In the genomic region with DNA sequence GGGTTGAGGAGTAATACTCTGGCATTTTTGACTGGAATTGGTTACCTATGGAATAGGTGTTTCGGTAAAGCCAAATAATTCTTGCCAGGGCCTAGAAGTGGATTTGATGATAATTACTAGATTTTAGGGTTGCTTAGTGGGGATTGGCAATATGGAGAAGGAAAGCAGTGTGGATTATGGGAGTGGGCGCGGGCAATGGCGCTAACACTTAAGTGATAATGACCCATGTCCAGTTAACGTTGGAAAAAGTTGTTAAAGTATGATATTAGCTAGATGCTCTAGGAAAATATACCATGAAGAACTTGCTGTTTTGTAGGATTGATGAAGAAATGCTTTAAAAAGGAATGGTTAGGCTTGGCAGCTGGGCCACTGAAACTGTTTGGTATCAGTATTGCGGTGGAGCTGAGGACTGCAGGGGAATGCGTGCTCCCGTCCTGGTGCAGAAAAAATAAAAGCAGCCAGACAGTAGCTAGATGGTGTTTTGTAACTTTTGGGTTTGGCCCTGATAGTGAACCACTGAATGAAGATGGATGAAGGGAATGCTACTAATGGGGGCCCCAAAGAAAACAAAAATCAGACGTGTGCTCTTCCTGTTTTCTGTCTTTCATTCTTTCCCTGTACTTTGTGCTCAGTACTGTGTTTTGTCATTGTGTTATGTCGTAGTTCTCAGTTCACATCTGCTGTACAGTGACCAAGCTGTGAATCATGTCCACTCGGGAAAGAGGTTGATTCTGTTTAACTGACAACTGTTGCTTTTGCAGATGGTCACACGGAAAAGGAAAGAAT, we compare ENCODE assay signal across 1 cellular context.
TF ChIP-seq lines count a peak whose summit lies in the region.

No MANE protein-coding gene starts in this region.

TF ChIP-seq in HepG2, 621 proteins besides CTCF, POLR2A, EP300 and RAD21 (continued from another document and continues in another):
- TF ChIP-seq, protein P1, sequence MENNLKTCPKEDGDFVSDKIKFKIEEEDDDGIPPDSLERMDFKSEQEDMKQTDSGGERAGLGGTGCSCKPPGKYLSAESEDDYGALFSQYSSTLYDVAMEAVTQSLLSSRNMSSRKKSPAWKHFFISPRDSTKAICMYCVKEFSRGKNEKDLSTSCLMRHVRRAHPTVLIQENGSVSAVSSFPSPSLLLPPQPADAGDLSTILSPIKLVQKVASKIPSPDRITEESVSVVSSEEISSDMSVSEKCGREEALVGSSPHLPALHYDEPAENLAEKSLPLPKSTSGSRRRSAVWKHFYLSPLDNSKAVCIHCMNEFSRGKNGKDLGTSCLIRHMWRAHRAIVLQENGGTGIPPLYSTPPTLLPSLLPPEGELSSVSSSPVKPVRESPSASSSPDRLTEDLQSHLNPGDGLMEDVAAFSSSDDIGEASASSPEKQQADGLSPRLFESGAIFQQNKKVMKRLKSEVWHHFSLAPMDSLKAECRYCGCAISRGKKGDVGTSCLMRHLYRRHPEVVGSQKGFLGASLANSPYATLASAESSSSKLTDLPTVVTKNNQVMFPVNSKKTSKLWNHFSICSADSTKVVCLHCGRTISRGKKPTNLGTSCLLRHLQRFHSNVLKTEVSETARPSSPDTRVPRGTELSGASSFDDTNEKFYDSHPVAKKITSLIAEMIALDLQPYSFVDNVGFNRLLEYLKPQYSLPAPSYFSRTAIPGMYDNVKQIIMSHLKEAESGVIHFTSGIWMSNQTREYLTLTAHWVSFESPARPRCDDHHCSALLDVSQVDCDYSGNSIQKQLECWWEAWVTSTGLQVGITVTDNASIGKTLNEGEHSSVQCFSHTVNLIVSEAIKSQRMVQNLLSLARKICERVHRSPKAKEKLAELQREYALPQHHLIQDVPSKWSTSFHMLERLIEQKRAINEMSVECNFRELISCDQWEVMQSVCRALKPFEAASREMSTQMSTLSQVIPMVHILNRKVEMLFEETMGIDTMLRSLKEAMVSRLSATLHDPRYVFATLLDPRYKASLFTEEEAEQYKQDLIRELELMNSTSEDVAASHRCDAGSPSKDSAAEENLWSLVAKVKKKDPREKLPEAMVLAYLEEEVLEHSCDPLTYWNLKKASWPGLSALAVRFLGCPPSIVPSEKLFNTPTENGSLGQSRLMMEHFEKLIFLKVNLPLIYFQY (CRISPR knock-in tag; IDR thresholded peaks at IDR 0.05; ENCODE audit: borderline replicate concordance), result no peak
- TF ChIP-seq, protein P2, sequence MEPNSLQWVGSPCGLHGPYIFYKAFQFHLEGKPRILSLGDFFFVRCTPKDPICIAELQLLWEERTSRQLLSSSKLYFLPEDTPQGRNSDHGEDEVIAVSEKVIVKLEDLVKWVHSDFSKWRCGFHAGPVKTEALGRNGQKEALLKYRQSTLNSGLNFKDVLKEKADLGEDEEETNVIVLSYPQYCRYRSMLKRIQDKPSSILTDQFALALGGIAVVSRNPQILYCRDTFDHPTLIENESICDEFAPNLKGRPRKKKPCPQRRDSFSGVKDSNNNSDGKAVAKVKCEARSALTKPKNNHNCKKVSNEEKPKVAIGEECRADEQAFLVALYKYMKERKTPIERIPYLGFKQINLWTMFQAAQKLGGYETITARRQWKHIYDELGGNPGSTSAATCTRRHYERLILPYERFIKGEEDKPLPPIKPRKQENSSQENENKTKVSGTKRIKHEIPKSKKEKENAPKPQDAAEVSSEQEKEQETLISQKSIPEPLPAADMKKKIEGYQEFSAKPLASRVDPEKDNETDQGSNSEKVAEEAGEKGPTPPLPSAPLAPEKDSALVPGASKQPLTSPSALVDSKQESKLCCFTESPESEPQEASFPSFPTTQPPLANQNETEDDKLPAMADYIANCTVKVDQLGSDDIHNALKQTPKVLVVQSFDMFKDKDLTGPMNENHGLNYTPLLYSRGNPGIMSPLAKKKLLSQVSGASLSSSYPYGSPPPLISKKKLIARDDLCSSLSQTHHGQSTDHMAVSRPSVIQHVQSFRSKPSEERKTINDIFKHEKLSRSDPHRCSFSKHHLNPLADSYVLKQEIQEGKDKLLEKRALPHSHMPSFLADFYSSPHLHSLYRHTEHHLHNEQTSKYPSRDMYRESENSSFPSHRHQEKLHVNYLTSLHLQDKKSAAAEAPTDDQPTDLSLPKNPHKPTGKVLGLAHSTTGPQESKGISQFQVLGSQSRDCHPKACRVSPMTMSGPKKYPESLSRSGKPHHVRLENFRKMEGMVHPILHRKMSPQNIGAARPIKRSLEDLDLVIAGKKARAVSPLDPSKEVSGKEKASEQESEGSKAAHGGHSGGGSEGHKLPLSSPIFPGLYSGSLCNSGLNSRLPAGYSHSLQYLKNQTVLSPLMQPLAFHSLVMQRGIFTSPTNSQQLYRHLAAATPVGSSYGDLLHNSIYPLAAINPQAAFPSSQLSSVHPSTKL (CRISPR knock-in tag; IDR thresholded peaks at IDR 0.05), result peak; percentile 86
- TF ChIP-seq, protein P3, sequence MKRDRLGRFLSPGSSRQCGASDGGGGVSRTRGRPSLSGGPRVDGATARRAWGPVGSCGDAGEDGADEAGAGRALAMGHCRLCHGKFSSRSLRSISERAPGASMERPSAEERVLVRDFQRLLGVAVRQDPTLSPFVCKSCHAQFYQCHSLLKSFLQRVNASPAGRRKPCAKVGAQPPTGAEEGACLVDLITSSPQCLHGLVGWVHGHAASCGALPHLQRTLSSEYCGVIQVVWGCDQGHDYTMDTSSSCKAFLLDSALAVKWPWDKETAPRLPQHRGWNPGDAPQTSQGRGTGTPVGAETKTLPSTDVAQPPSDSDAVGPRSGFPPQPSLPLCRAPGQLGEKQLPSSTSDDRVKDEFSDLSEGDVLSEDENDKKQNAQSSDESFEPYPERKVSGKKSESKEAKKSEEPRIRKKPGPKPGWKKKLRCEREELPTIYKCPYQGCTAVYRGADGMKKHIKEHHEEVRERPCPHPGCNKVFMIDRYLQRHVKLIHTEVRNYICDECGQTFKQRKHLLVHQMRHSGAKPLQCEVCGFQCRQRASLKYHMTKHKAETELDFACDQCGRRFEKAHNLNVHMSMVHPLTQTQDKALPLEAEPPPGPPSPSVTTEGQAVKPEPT (CRISPR knock-in tag; IDR thresholded peaks at IDR 0.05; ENCODE audit: low read depth), result no peak
- TF ChIP-seq SRY (CRISPR knock-in tag; IDR thresholded peaks at IDR 0.05) (no peak), KDM6A (CRISPR knock-in tag; IDR thresholded peaks at IDR 0.05; ENCODE audit: low read depth) (0 out of 2 replicates have a peak, but pooled peaks have one; percentile 32), WIZ (CRISPR knock-in tag; IDR thresholded peaks at IDR 0.05) (no peak), KLF6 (CRISPR knock-in tag; IDR thresholded peaks at IDR 0.05) (no peak; the same call in 1 of the 2 replicates), ZFAT (CRISPR knock-in tag; conservative IDR thresholded peaks at IDR 0.05) (no peak), ZNF839 (CRISPR knock-in tag; IDR thresholded peaks at IDR 0.05; ENCODE audit: borderline replicate concordance) (no peak), ZKSCAN8 (CRISPR knock-in tag; IDR thresholded peaks at IDR 0.05; ENCODE audit: borderline replicate concordance) (no peak), NONO (IDR thresholded peaks at IDR 0.05) (no peak), NONO (CRISPR knock-in tag; conservative IDR thresholded peaks at IDR 0.05) (peak; percentile 61; the same call in 1 of the 2 replicates), ZNF761 (CRISPR knock-in tag; conservative IDR thresholded peaks at IDR 0.05) (no peak), ZNF484 (CRISPR knock-in tag; IDR thresholded peaks at IDR 0.05; ENCODE audit: borderline replicate concordance, low read depth) (no peak)
- TF ChIP-seq, protein P4, sequence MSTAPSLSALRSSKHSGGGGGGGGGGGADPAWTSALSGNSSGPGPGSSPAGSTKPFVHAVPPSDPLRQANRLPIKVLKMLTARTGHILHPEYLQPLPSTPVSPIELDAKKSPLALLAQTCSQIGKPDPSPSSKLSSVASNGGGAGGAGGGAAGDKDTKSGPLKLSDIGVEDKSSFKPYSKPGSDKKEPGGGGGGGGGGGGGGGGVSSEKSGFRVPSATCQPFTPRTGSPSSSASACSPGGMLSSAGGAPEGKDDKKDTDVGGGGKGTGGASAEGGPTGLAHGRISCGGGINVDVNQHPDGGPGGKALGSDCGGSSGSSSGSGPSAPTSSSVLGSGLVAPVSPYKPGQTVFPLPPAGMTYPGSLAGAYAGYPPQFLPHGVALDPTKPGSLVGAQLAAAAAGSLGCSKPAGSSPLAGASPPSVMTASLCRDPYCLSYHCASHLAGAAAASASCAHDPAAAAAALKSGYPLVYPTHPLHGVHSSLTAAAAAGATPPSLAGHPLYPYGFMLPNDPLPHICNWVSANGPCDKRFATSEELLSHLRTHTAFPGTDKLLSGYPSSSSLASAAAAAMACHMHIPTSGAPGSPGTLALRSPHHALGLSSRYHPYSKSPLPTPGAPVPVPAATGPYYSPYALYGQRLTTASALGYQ (CRISPR knock-in tag; IDR thresholded peaks at IDR 0.05), result peak; percentile 50; the same call in 1 of the 2 replicates
- TF ChIP-seq, protein P5, sequence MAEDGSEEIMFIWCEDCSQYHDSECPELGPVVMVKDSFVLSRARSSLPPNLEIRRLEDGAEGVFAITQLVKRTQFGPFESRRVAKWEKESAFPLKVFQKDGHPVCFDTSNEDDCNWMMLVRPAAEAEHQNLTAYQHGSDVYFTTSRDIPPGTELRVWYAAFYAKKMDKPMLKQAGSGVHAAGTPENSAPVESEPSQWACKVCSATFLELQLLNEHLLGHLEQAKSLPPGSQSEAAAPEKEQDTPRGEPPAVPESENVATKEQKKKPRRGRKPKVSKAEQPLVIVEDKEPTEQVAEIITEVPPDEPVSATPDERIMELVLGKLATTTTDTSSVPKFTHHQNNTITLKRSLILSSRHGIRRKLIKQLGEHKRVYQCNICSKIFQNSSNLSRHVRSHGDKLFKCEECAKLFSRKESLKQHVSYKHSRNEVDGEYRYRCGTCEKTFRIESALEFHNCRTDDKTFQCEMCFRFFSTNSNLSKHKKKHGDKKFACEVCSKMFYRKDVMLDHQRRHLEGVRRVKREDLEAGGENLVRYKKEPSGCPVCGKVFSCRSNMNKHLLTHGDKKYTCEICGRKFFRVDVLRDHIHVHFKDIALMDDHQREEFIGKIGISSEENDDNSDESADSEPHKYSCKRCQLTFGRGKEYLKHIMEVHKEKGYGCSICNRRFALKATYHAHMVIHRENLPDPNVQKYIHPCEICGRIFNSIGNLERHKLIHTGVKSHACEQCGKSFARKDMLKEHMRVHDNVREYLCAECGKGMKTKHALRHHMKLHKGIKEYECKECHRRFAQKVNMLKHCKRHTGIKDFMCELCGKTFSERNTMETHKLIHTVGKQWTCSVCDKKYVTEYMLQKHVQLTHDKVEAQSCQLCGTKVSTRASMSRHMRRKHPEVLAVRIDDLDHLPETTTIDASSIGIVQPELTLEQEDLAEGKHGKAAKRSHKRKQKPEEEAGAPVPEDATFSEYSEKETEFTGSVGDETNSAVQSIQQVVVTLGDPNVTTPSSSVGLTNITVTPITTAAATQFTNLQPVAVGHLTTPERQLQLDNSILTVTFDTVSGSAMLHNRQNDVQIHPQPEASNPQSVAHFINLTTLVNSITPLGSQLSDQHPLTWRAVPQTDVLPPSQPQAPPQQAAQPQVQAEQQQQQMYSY (CRISPR knock-in tag; IDR thresholded peaks at IDR 0.05), result no peak
- TF ChIP-seq, protein P6, sequence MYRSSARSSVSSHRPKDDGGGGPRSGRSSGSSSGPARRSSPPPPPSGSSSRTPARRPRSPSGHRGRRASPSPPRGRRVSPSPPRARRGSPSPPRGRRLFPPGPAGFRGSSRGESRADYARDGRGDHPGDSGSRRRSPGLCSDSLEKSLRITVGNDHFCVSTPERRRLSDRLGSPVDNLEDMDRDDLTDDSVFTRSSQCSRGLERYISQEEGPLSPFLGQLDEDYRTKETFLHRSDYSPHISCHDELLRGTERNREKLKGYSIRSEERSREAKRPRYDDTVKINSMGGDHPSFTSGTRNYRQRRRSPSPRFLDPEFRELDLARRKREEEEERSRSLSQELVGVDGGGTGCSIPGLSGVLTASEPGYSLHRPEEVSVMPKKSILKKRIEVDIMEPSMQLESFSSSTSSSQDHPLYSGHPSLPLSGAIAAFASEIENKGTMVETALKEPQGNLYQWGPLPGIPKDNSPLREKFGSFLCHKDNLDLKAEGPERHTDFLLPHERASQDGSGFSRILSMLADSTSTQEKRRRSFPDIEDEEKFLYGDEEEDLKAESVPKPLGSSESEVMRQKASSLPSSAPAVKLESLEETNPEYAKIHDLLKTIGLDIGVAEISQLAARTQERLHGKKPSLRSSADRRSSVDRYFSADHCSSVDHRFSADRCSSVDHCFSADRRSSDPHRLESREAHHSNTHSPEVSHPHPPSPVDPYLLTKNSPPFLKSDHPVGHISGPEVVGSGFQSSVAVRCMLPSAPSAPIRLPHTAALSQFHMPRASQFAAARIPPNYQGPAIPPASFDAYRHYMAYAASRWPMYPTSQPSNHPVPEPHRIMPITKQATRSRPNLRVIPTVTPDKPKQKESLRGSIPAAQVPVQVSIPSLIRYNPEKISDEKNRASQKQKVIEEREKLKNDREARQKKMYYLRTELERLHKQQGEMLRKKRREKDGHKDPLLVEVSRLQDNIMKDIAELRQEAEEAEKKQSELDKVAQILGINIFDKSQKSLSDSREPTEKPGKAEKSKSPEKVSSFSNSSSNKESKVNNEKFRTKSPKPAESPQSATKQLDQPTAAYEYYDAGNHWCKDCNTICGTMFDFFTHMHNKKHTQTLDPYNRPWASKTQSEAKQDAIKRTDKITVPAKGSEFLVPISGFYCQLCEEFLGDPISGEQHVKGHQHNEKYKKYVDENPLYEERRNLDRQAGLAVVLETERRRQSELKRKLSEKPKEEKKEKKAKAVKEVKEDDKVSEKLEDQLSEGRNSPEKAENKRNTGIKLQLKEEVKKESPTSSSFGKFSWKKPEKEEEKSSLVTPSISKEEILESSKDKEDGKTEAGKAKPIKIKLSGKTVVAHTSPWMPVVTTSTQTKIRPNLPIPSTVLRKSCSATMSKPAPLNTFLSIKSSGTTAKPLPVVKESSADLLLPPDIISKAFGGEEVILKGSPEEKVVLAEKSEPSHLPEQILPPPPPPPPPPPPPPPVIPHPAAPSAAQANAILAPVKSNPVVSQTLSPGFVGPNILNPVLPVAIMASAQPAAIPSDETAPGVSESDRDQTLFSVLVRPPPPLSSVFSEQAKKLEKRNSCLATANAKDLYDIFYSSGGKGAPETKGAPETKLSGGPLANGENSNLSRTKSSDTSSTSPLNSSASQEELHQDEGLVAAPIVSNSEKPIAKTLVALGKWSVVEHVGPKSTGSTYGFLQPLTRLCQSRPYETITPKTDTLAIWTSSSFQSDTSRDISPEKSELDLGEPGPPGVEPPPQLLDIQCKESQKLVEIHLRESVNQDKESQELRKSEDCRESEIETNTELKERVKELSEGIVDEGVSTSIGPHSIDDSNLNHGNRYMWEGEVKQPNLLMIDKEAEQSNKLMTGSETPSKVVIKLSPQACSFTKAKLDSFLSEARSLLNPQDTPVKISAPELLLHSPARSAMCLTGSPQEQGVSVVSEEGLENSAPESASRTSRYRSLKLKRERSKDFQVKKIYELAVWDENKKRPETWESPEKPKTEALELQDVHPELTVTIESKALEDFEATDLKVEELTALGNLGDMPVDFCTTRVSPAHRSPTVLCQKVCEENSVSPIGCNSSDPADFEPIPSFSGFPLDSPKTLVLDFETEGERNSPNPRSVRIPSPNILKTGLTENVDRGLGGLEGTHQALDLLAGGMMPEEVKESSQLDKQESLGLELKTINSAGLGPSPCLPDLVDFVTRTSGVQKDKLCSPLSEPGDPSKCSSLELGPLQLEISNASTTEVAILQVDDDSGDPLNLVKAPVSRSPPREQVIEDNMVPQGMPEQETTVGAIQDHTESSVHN (CRISPR knock-in tag; IDR thresholded peaks at IDR 0.05), result no peak
- TF ChIP-seq, protein P7, sequence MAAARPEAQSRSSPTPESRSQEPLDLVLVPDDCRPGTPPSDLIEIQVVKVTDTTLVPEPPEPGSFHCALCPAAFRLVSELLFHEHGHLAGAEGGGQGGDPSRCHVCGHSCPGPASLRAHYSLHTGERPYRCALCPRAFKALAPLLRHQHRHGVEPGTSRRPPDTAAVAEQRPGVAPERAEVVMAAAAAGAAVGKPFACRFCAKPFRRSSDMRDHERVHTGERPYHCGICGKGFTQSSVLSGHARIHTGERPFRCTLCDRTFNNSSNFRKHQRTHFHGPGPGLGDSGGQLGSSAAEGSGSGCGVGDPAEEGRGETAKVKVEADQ (CRISPR knock-in tag; IDR thresholded peaks at IDR 0.05; ENCODE audit: borderline replicate concordance), result no peak
- TF ChIP-seq, protein P8, sequence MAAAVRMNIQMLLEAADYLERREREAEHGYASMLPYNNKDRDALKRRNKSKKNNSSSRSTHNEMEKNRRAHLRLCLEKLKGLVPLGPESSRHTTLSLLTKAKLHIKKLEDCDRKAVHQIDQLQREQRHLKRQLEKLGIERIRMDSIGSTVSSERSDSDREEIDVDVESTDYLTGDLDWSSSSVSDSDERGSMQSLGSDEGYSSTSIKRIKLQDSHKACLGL (CRISPR knock-in tag; IDR thresholded peaks at IDR 0.05), result no peak
